ENCODE assay signal across 18 cellular contexts in genomic region chr22:36208934-36209333, GRCh38. TPM values are rescaled to one million over a fixed set of nuclear protein-coding genes. Genes with fewer than 3 reads are reported as not detected.
A peak's percentile ranks its signal among the peaks of the same experiment; 100 is the strongest.
DNase-seq lines count a peak whose midpoint lies in the region; FAIRE-seq and TF ChIP-seq lines count a peak whose summit lies in the region.
"Had no signal": no experiment of that assay in that cellular context is flagged by ENCODE, and none has a peak within 500 bp of the region (broad histone marks: within the 10 kb centered on the region; RNA-seq: fewer than 3 reads in every experiment).

No MANE protein-coding gene starts in this region.

- no peak overlapping the region for H3K4me3 Mint-ChIP-seq in CD14-positive monocyte
- H3K4me3 Mint-ChIP-seq: CD4-positive, alpha-beta memory T cell; GM23338; H9 had no signal

- intact Hi-C loops in CD14-positive monocyte (cut with micrococcal nuclease): no loop called here

- TF ChIP-seq CTCF in CD14-positive monocyte (IDR thresholded peaks at IDR 0.05): no peak

- peaks cover 70% of the 10 kb centered on the region for H3K4me1 Mint-ChIP-seq in CD14-positive monocyte

- no peak overlapping the region for H2AK5ac ChIP-seq in mesendoderm (ENCODE audit: low read length)

- no peak overlapping the region for H2BK5ac ChIP-seq in mesendoderm (ENCODE audit: low read length)

- no peak overlapping the region for H3K23ac ChIP-seq in mesendoderm (ENCODE audit: low read length)

- no CpG with 5 or more reads among the region's 1 CpG for WGBS in mesendoderm (ENCODE audit: extremely low coverage, insufficient coverage, low lambda C conversion rate)

- no peaks in the 10 kb centered on the region for H3K79me1 ChIP-seq in mesendoderm (ENCODE audit: low read length)

- H3K9ac ChIP-seq in mesendoderm (ENCODE audit: low read length): no peak overlapping the region
- H3K9ac ChIP-seq in subcutaneous abdominal adipose tissue (ENCODE audit: low read length in 5 of 5): no peak overlapping the region
- H3K9ac ChIP-seq: BLaER1 treated with 17β-estradiol and CSF1 and Interleukin-3, amounts not matched to agents 10 nM and 100 nM had no signal

- H3K36me3 ChIP-seq in mesendoderm (ENCODE audit: control insufficient read depth, insufficient read depth, low read length) (no peaks in the 10 kb centered on the region), subcutaneous abdominal adipose tissue (ENCODE audit: control insufficient read depth in 5 of 5, insufficient read depth in 5 of 5, low read length in 5 of 5) (no peaks in the 10 kb centered on the region)
- H3K36me3 ChIP-seq: BLaER1 treated with 17β-estradiol and CSF1 and Interleukin-3, amounts not matched to agents 10 nM and 100 nM had no signal

- H2BK120ac ChIP-seq in mesendoderm (ENCODE audit: low read depth, low read length): no peak overlapping the region

- H2BK15ac ChIP-seq in mesendoderm (replicated peaks; ENCODE audit: low read depth): no peak overlapping the region

- no peak overlapping the region for H4K8ac ChIP-seq in mesendoderm (ENCODE audit: low read depth, low read length)

- no peak overlapping the region for H4K5ac ChIP-seq in mesendoderm (ENCODE audit: low read length)

- peaks cover 3 to 5% of the 10 kb centered on the region in 2 donors for H3K36me3 Mint-ChIP-seq in CD14-positive monocyte
- H3K36me3 Mint-ChIP-seq: CD4-positive, alpha-beta memory T cell had no signal

- peaks cover 0 to 3% (median 0%) of the 10 kb centered on the region in 3 donors for H3K27me3 Mint-ChIP-seq in CD14-positive monocyte (ENCODE audit: low read depth in 3 of 3)

- FAIRE-seq in GM19239 (lab: Jason Lieb, UNC): peak; percentile 65
- FAIRE-seq: D721Med, G401.6, GM12891 had no signal

- no peak overlapping the region for H3K4ac ChIP-seq in mesendoderm (ENCODE audit: low read depth, low read length)

- H3K9me3 Mint-ChIP-seq in CD14-positive monocyte: peaks cover 2 to 15% (median 5%) of the 10 kb centered on the region in 7 donors

- no peak overlapping the region for H3K4me2 ChIP-seq in mesendoderm (ENCODE audit: low read length)
- H3K4me2 ChIP-seq: GM23338 had no signal

- H3K4me3 ChIP-seq in mesendoderm (ENCODE audit: low read length) (peak overlapping the region; percentile 15), subcutaneous abdominal adipose tissue (ENCODE audit: low read depth in 1 of 5, low read length in 5 of 5) (no peak overlapping the region)
- H3K4me3 ChIP-seq: BLaER1 treated with 17β-estradiol and CSF1 and Interleukin-3, amounts not matched to agents 10 nM and 100 nM; GM23338 had no signal

- H3K4me1 ChIP-seq in mesendoderm (ENCODE audit: control insufficient read depth, low read depth, low read length): no peaks in the 10 kb centered on the region
- peaks cover 0 to 32% (median 14%) of the 10 kb centered on the region in 5 donors for H3K4me1 ChIP-seq in subcutaneous abdominal adipose tissue (ENCODE audit: control insufficient read depth in 5 of 5, insufficient read depth in 5 of 5, low read length in 5 of 5)

- peaks cover 0 to 3% (median 0%) of the 10 kb centered on the region in 5 donors for H3K9me3 ChIP-seq in subcutaneous abdominal adipose tissue (ENCODE audit: control insufficient read depth in 5 of 5, low read length in 5 of 5)

- no peak overlapping the region for H3K18ac ChIP-seq in mesendoderm (ENCODE audit: low read length)

- H3K27me3 ChIP-seq in mesendoderm (ENCODE audit: insufficient read depth, low read length, poor library complexity) (no peaks in the 10 kb centered on the region), subcutaneous abdominal adipose tissue (ENCODE audit: control insufficient read depth in 5 of 5, insufficient read depth in 4 of 5, low read length in 5 of 5) (no peaks in the 10 kb centered on the region)
- H3K27me3 ChIP-seq: BLaER1 treated with 17β-estradiol and CSF1 and Interleukin-3, amounts not matched to agents 10 nM and 100 nM had no signal

- H3K27ac Mint-ChIP-seq in CD14-positive monocyte: peak overlapping the region in 5 of 7 donors; percentile 6 to 73 (median 28)
- H3K27ac Mint-ChIP-seq: CD4-positive, alpha-beta memory T cell; GM23338; H9 had no signal

- DNase-seq in CD14-positive monocyte (ENCODE audit: low spot score) (no peak), GM19239 (ENCODE audit: insufficient read length, low spot score) (no peak), mesendoderm (no peak), NCI-H526 treated with DMSO at 0.1 percent for 48 hours (lab: John Stamatoyannopoulos, UW) (no peak), RKO (ENCODE audit: low spot score) (no peak)
- DNase-seq in stimulated activated naive CD4-positive, alpha-beta T cell treated with Interleukin-2 at 50 U/mL for 16 hours (lab: John Stamatoyannopoulos, UW): no peak
- DNase-seq: ACHN; CD4-positive, alpha-beta memory T cell; DMS153; DMS79 treated with DMSO at 0.1 percent for 48 hours; EL; H9 had no signal

- H3K79me2 ChIP-seq in mesendoderm (ENCODE audit: control insufficient read depth, insufficient read depth, low read length): no peaks in the 10 kb centered on the region

- no peak overlapping the region for H3K27ac ChIP-seq in mesendoderm (ENCODE audit: low read depth, low read length)
- H3K27ac ChIP-seq in subcutaneous abdominal adipose tissue (ENCODE audit: low read depth, low read length): peak overlapping the region; percentile 48
- H3K27ac ChIP-seq: BLaER1 treated with 17β-estradiol and CSF1 and Interleukin-3, amounts not matched to agents 10 nM and 100 nM had no signal

- H3K56ac ChIP-seq in mesendoderm (ENCODE audit: low read length): no peak overlapping the region

RNA-seq across cellular contexts. Expression of gene APOL4, which starts 7.3 kb away (rescaled TPM):
- 1 to 10 TPM in 1 of 2 donors, under 1 TPM in 1; 0.71 to 1.4 TPM for polyA plus RNA-seq in CD14-positive monocyte
- polyA plus RNA-seq in mesendoderm (2013, experiment 1 of 2): 0.01 TPM
- polyA plus RNA-seq in mesendoderm (2013, experiment 2 of 2): 0.01 TPM
- polyA plus RNA-seq: CD4-positive, alpha-beta memory T cell; GM23338 had no signal

RNA-seq across cellular contexts. Expression of gene APOL2, which starts 30.4 kb away (rescaled TPM):
- polyA plus RNA-seq in CD14-positive monocyte: 10 to 100 TPM; 12.6 to 13.2 TPM
- 3.8 TPM for polyA plus RNA-seq in mesendoderm (2013, experiment 1 of 2)
- 4.1 TPM for polyA plus RNA-seq in mesendoderm (2013, experiment 2 of 2)

RNA-seq across cellular contexts. Expression of gene APOL1, which starts 44.0 kb away (rescaled TPM):
- 1 to 10 TPM; 3.4 to 6.1 TPM for polyA plus RNA-seq in CD14-positive monocyte
- not detected for polyA plus RNA-seq in mesendoderm (2013, experiment 1 of 2)
- not detected for polyA plus RNA-seq in mesendoderm (2013, experiment 2 of 2)

RNA-seq across cellular contexts. Expression of gene APOL3, which starts 48.4 kb away (rescaled TPM):
- polyA plus RNA-seq in CD14-positive monocyte: 10 to 100 TPM; 39.9 to 61.3 TPM
- polyA plus RNA-seq in mesendoderm (2013, experiment 1 of 2): 0.74 TPM
- polyA plus RNA-seq in mesendoderm (2013, experiment 2 of 2): 0.66 TPM
- polyA plus RNA-seq: GM23338 had no signal
